Comparison of ENCODE assay signal across 14 cellular contexts in the genomic region with DNA sequence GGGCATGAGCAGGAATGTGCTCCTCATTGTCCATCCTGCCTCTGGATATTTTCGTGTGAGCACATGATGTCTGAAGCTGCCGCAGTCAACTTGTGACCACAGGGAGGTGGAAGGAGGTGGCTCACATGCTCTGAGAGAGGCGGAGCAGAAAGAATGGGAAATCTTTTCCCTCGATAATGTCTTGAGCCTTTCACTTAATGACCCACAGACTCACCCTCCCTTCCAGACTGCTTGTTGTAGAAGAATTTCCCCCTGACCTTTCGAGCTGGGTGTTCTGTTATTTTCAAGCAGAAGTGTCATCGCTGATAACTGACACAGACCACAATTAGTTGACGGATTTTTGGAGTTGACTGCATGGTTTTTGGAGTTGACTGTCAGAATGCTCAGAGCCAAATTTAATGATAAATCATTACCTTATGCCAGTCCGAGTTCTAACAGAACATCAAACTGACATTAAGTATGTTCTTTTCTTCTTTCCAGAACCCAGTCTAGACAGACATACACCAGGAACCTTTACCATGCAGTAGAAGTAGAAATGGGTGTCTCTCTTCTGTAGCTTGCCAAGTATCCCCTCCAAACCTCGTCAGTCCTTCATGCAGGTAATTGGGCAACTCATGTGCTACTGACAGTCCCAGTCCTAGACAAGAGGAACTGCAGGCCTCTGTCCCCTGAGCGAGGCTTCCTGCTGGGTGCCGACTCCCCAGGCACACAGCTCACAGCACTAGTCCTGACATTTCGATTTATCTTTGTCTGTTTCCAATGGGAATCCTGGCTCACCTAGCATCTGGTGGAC. TPM values are rescaled to one million over a fixed set of nuclear protein-coding genes. Genes with fewer than 3 reads are reported as not detected.
DNase-seq lines count a peak whose midpoint lies in the region; ATAC-seq, FAIRE-seq and TF ChIP-seq lines count a peak whose summit lies in the region.
"Had no signal": no experiment of that assay in that cellular context is flagged by ENCODE, and none has a peak within 500 bp of the region (broad histone marks: within the 10 kb centered on the region; RNA-seq: fewer than 3 reads in every experiment).

No MANE protein-coding gene starts in this region.

- H3K4me3 Mint-ChIP-seq in activated T-cell treated with anti-CD3 and anti-CD28 coated beads, Interleukin-2, amount 50 U/mL, for 4 hours: no peak overlapping the region
- H3K4me3 Mint-ChIP-seq: activated naive CD4-positive, alpha-beta T cell treated with anti-CD3 and anti-CD28 coated beads, Interleukin-2, amount 10 ng/mL, durations not matched to agents 7 days and 5 days had no signal

- CTCF ChIA-PET in A549 (lab: Yijun Ruan, JAX): no interaction called here

- intact Hi-C loops in lower lobe of right lung (cut with DNase I): no loop called here

- H3K27ac ChIP-seq in A549: peak overlapping the region; percentile 44 to 84
- peak overlapping the region; percentile 7 for H3K27ac ChIP-seq in lower lobe of right lung
- H3K27ac ChIP-seq: hepatocyte, spleen had no signal

- no peak for TF ChIP-seq EP300 in A549 (IDR thresholded peaks at IDR 0.05)

- ATAC-seq in A549 (peak; percentile 83 to 90), lower lobe of right lung (peak in 1 of 2 donors; percentile 79), GM18502 (IDR thresholded peaks at IDR 0.05; ENCODE audit: poor library complexity, unreplicated experiment) (no peak)
- no peak for ATAC-seq in activated T-cell treated with anti-CD3 and anti-CD28 coated beads, Interleukin-2, amount 50 U/mL, for 4 hours

- no peaks in the 10 kb centered on the region for H3K9me3 Mint-ChIP-seq in activated T-cell treated with anti-CD3 and anti-CD28 coated beads, Interleukin-2, amount 50 U/mL, for 4 hours
- H3K9me3 Mint-ChIP-seq: activated naive CD4-positive, alpha-beta T cell treated with anti-CD3 and anti-CD28 coated beads, Interleukin-2, amount 10 ng/mL, durations not matched to agents 7 days and 5 days had no signal

- no peak for TF ChIP-seq POLR2A in A549 (IDR thresholded peaks at IDR 0.05; ENCODE audit: low read length)
- TF ChIP-seq POLR2A in H54 (IDR thresholded peaks at IDR 0.05; ENCODE audit: low read depth, low read length): no peak

- TF ChIP-seq RAD21 in A549 (conservative IDR thresholded peaks at IDR 0.05 in 1 of 2, IDR thresholded peaks at IDR 0.05 in 1 of 2): no peak

- peaks cover 17% of the 10 kb centered on the region for H3K27me3 Mint-ChIP-seq in activated T-cell treated with anti-CD3 and anti-CD28 coated beads, Interleukin-2, amount 50 U/mL, for 4 hours (ENCODE audit: low read depth)

- TF ChIP-seq CTCF in A549 (IDR thresholded peaks at IDR 0.05) (no peak), lower lobe of right lung (IDR thresholded peaks at IDR 0.05) (no peak)

- POLR2A ChIA-PET in A549 (lab: Yijun Ruan, JAX): no interaction called here

- peak; percentile 14 to 64 for DNase-seq in A549 (ENCODE audit: low read depth in 1 of 2, low spot score in 1 of 2)
- DNase-seq in H54 (ENCODE audit: insufficient read length, low spot score): peak; percentile 35
- peak; percentile 35 for DNase-seq in cerebellar cortex (ENCODE audit: low spot score)
- no peak for DNase-seq in lower lobe of right lung
- no peak for DNase-seq in activated T-cell treated with anti-CD3 and anti-CD28 coated beads, Interleukin-2, amount 50 U/mL, for 4 hours
- no peak for DNase-seq in RKO (ENCODE audit: low spot score)
- DNase-seq in H4 (ENCODE audit: low spot score): no peak
- DNase-seq: activated naive CD4-positive, alpha-beta T cell treated with anti-CD3 and anti-CD28 coated beads, Interleukin-2, amount 10 ng/mL, durations not matched to agents 7 days and 5 days; cortex of kidney; GF-D8; SIG-M5; spleen had no signal

- H3K4me1 ChIP-seq in A549: peaks cover 20% of the 10 kb centered on the region
- peaks cover 5% of the 10 kb centered on the region for H3K4me1 ChIP-seq in lower lobe of right lung
- H3K4me1 ChIP-seq: spleen had no signal

- H3K4me1 Mint-ChIP-seq in activated T-cell treated with anti-CD3 and anti-CD28 coated beads, Interleukin-2, amount 50 U/mL, for 4 hours (ENCODE audit: low read depth): no peaks in the 10 kb centered on the region
- H3K4me1 Mint-ChIP-seq: activated naive CD4-positive, alpha-beta T cell treated with anti-CD3 and anti-CD28 coated beads, Interleukin-2, amount 10 ng/mL, durations not matched to agents 7 days and 5 days had no signal

- H3K36me3 Mint-ChIP-seq in activated T-cell treated with anti-CD3 and anti-CD28 coated beads, Interleukin-2, amount 50 U/mL, for 4 hours (ENCODE audit: insufficient read depth): no peaks in the 10 kb centered on the region
- H3K36me3 Mint-ChIP-seq: activated naive CD4-positive, alpha-beta T cell treated with anti-CD3 and anti-CD28 coated beads, Interleukin-2, amount 10 ng/mL, durations not matched to agents 7 days and 5 days had no signal

- no peak overlapping the region for H3K4me3 ChIP-seq in A549
- H3K4me3 ChIP-seq in lower lobe of right lung: no peak overlapping the region
- H3K4me3 ChIP-seq: hepatocyte, spleen had no signal

- no peaks in the 10 kb centered on the region for H3K27me3 ChIP-seq in lower lobe of right lung (ENCODE audit: low read depth)
- H3K27me3 ChIP-seq: hepatocyte had no signal

- WGBS in A549 (ENCODE audit: missing lambda C conversion rate): 49% methylated on average over 12 of the region's 12 CpGs

- FAIRE-seq in A549 (lab: Jason Lieb, UNC) (no peak), H54 (lab: Jason Lieb, UNC) (peak; percentile 91)

- H3K9me3 ChIP-seq in A549 (no peaks in the 10 kb centered on the region), lower lobe of right lung (no peaks in the 10 kb centered on the region)
- H3K9me3 ChIP-seq: spleen had no signal

- H3K36me3 ChIP-seq in lower lobe of right lung: no peaks in the 10 kb centered on the region
- H3K36me3 ChIP-seq: spleen had no signal

- peak overlapping the region; percentile 43 for H3K4me2 ChIP-seq in A549
- H3K4me2 ChIP-seq: hepatocyte had no signal

TF ChIP-seq in A549, 52 proteins besides CTCF, POLR2A, EP300 and RAD21:
- TF ChIP-seq CBX8 (IDR thresholded peaks at IDR 0.05) (no peak), FOSL2 (IDR thresholded peaks at IDR 0.05) (no peak), FOSL2 (CRISPR knock-in tag; IDR thresholded peaks at IDR 0.05) (peak; percentile 25; the same call in 1 of the 2 replicates)

RNA-seq across cellular contexts. Expression of gene RTTN, which starts 29.4 kb away (rescaled TPM):
- polyA plus RNA-seq in A549 (2011; rRNA removed) (24.6 and 25.3 TPM in 2 replicates), A549 (2017; fragmentation: RNase III; extraction: RNeasy Plus Mini Kit Qiagen cat#74134 plus additional on column Dnase treatment) (8.4 to 9.9 TPM (median 9.5 TPM) in 3 replicates)
- 6.2 and 7.3 TPM in 2 replicates for polyA plus RNA-seq in A549 (2012; cell fraction: cytosol; rRNA removed)
- polyA plus RNA-seq in A549 (2012; cell fraction: nucleus; rRNA removed): 10.2 and 16.1 TPM in 2 replicates
- 58.9 and 61.8 TPM in 2 replicates for polyA minus RNA-seq in A549 (2011; rRNA and poly(A)+ RNA removed)
- total RNA-seq in lower lobe of right lung: 10.8 TPM
- 10 to 100 TPM; 15.1 to 15.6 (median 15.2) TPM for total RNA-seq in activated T-cell treated with anti-CD3 and anti-CD28 coated beads, Interleukin-2, amount 50 U/mL, for 4 hours
- 10.1 and 12.2 TPM in 2 replicates for total RNA-seq in H4 (2014; rRNA removed; shearing (Covaris generic))

RNA-seq across cellular contexts. Expression of gene SOCS6, which starts 54.0 kb away (rescaled TPM):
- polyA plus RNA-seq in A549 (2011; rRNA removed) (72.1 and 88.2 TPM in 2 replicates), A549 (2017; fragmentation: RNase III; extraction: RNeasy Plus Mini Kit Qiagen cat#74134 plus additional on column Dnase treatment) (29.8 to 36.5 TPM (median 31.2 TPM) in 3 replicates)
- 26.2 and 34.1 TPM in 2 replicates for polyA plus RNA-seq in A549 (2012; cell fraction: cytosol; rRNA removed)
- 25.7 and 26.8 TPM in 2 replicates for polyA plus RNA-seq in A549 (2012; cell fraction: nucleus; rRNA removed)
- polyA minus RNA-seq in A549 (2011; rRNA and poly(A)+ RNA removed): 137 and 146 TPM in 2 replicates
- 24.8 TPM for total RNA-seq in lower lobe of right lung
- under 1 TPM; 0.63 to 0.81 (median 0.79) TPM for total RNA-seq in activated T-cell treated with anti-CD3 and anti-CD28 coated beads, Interleukin-2, amount 50 U/mL, for 4 hours
- 10.9 and 17.6 TPM in 2 replicates for total RNA-seq in H4 (2014; rRNA removed; shearing (Covaris generic))

Comparison
In these comparisons a context has a peak if more than half of its experiments do, and no peak if none do; other contexts are left out.
1. ATAC-seq: peak in A549 (2 of 2); none in activated T-cell treated with anti-CD3 and anti-CD28 coated beads, Interleukin-2, amount 50 U/mL, for 4 hours (0 of 2) and GM18502 (single experiment).
2. DNase-seq: peak in A549 (2 of 2), H54 (single experiment) and cerebellar cortex (single experiment); none in lower lobe of right lung (single experiment), activated T-cell treated with anti-CD3 and anti-CD28 coated beads, Interleukin-2, amount 50 U/mL, for 4 hours (single experiment), RKO (single experiment) and H4 (single experiment).